10 cellular contexts compared by ENCODE assay signal in genomic region chr16:50093607-50094570, GRCh38. TPM values are rescaled to one million over a fixed set of nuclear protein-coding genes. Genes with fewer than 3 reads are reported as not detected.
DNase-seq lines count a peak whose midpoint lies in the region; ATAC-seq and TF ChIP-seq lines count a peak whose summit lies in the region.
"Had no signal": no experiment of that assay in that cellular context is flagged by ENCODE, and none has a peak within 500 bp of the region (broad histone marks: within the 10 kb centered on the region; RNA-seq: fewer than 3 reads in every experiment).

No MANE protein-coding gene starts in this region.

- POLR2A ChIA-PET in A673 (lab: Charles Lee; ENCODE audit: low non-redundant PET), result no interaction called here

- H3K4me1 Mint-ChIP-seq in dendritic cell treated with granulocyte-macrophage colony-stimulating factor and Interleukin-4, amounts not matched to agents 40 ng/mL and 50 ng/mL, for 4 days (ENCODE audit: low read depth), result peaks cover 12% of the 10 kb centered on the region

- ATAC-seq in GM18498 (IDR thresholded peaks at IDR 0.05; ENCODE audit: unreplicated experiment), result no peak

- H3K36me3 Mint-ChIP-seq in dendritic cell treated with granulocyte-macrophage colony-stimulating factor and Interleukin-4, amounts not matched to agents 40 ng/mL and 50 ng/mL, for 4 days (ENCODE audit: low read depth), result peaks cover 49% of the 10 kb centered on the region

- TF ChIP-seq CTCF in A673 (conservative IDR thresholded peaks at IDR 0.05; ENCODE audit: low read depth, low read length) (no peak), HL-60 (IDR thresholded peaks at IDR 0.05; ENCODE audit: insufficient read depth, low read length) (no peak)

- CTCF ChIA-PET in A673 (lab: Charles Lee), result no interaction called here

- DNase-seq in A673 (ENCODE audit: low spot score), result peak; percentile 71
- DNase-seq in HL-60 (ENCODE audit: low read depth in 1 of 2, low spot score in 1 of 2), result peak; percentile 66 to 91
- DNase-seq in HCEC 1CT, result no peak
- no peak for DNase-seq in NCI-H510A treated with DMSO at 0.1 percent for 48 hours (lab: John Stamatoyannopoulos, UW)
- no peak for DNase-seq in stimulated activated naive CD4-positive, alpha-beta T cell (lab: John Stamatoyannopoulos, UW)
- DNase-seq: DND-41, NCI-H187 had no signal

- H3K27ac Mint-ChIP-seq in dendritic cell treated with granulocyte-macrophage colony-stimulating factor and Interleukin-4, amounts not matched to agents 40 ng/mL and 50 ng/mL, for 4 days, result peak overlapping the region; percentile 87

- no peaks in the 10 kb centered on the region for H3K9me3 ChIP-seq in A673 (ENCODE audit: low read depth, low read length, poor library complexity, severe bottlenecking)
- no peaks in the 10 kb centered on the region for H3K9me3 ChIP-seq in mucosa of rectum (ENCODE audit: control insufficient read depth in 2 of 2, low read length in 2 of 2)

- H3K4me3 ChIP-seq in A673 (ENCODE audit: low read depth, low read length, poor library complexity, severe bottlenecking) (no peak overlapping the region), HL-60 (replicated peaks; ENCODE audit: insufficient read depth, low read length) (no peak overlapping the region), mucosa of rectum (ENCODE audit: low read length in 2 of 2) (no peak overlapping the region)

- BruUV-seq in A673 (replicated peaks; lab: Mats Ljungman, UMichigan), result no TSS peak

- H3K4me1 ChIP-seq in A673 (ENCODE audit: insufficient read depth, low read length, poor library complexity, severe bottlenecking) (no peaks in the 10 kb centered on the region), mucosa of rectum (ENCODE audit: control insufficient read depth in 2 of 2, insufficient read depth in 2 of 2, low read length in 2 of 2) (no peaks in the 10 kb centered on the region)

- no peaks in the 10 kb centered on the region for H3K27me3 ChIP-seq in A673 (replicated peaks; ENCODE audit: insufficient read depth, low read depth, low read length, poor library complexity)
- H3K27me3 ChIP-seq in HL-60 (ENCODE audit: insufficient read depth, poor library complexity, severe bottlenecking), result no peaks in the 10 kb centered on the region
- H3K27me3 ChIP-seq in mucosa of rectum (ENCODE audit: control insufficient read depth in 2 of 2, insufficient read depth in 2 of 2, low read length in 2 of 2), result no peaks in the 10 kb centered on the region

- H3K27ac ChIP-seq in A673 (ENCODE audit: low read depth, low read length, poor library complexity, severe bottlenecking) (peak overlapping the region; percentile 9), HL-60 (replicated peaks) (peak overlapping the region; percentile 71), mucosa of rectum (ENCODE audit: low read depth in 2 of 2, low read length in 2 of 2) (peak overlapping the region; percentile 11 to 27)

- H3K27me3 Mint-ChIP-seq in dendritic cell treated with granulocyte-macrophage colony-stimulating factor and Interleukin-4, amounts not matched to agents 40 ng/mL and 50 ng/mL, for 4 days, result no peaks in the 10 kb centered on the region

- no peaks in the 10 kb centered on the region for H3K9me3 Mint-ChIP-seq in dendritic cell treated with granulocyte-macrophage colony-stimulating factor and Interleukin-4, amounts not matched to agents 40 ng/mL and 50 ng/mL, for 4 days

- H3K4me3 Mint-ChIP-seq in dendritic cell treated with granulocyte-macrophage colony-stimulating factor and Interleukin-4, amounts not matched to agents 40 ng/mL and 50 ng/mL, for 4 days, result peak overlapping the region; percentile 39

- intact Hi-C loops in A673 (cut with micrococcal nuclease; ENCODE audit: unreplicated experiment), result no loop called here
- intact Hi-C loops in dendritic cell treated with granulocyte-macrophage colony-stimulating factor and Interleukin-4, amounts not matched to agents 40 ng/mL and 50 ng/mL, for 4 days (cut with micrococcal nuclease), result loop anchor here (2.0 kb wide), 1 partner anchor 27 kb away; no protein-coding TSS in a partner anchor

- H3K9ac ChIP-seq in mucosa of rectum (ENCODE audit: low read depth in 1 of 2, low read length in 2 of 2), result no peak overlapping the region

- H3K36me3 ChIP-seq in A673 (ENCODE audit: insufficient read depth, low read length, poor library complexity, severe bottlenecking) (peaks cover 11% of the 10 kb centered on the region), mucosa of rectum (ENCODE audit: control insufficient read depth in 2 of 2, insufficient read depth in 2 of 2, low read length in 2 of 2) (peaks cover 6 to 12% of the 10 kb centered on the region in 2 donors)

RNA-seq across cellular contexts. Expression of gene HEATR3, which starts 28.1 kb away (rescaled TPM):
- 29.4 and 41.8 TPM in 2 replicates for total RNA-seq in A673 (2021)

RNA-seq across cellular contexts. Expression of gene TENT4B, which starts 59.2 kb away (rescaled TPM):
- 16.8 and 18.3 TPM in 2 replicates for total RNA-seq in A673 (2021)

Comparison
In these comparisons a context has a peak if more than half of its experiments do, and no peak if none do; other contexts are left out.
1. DNase-seq: peak in A673 (single experiment) and HL-60 (2 of 2); none in HCEC 1CT (single experiment), NCI-H510A treated with DMSO at 0.1 percent for 48 hours (single experiment) and stimulated activated naive CD4-positive, alpha-beta T cell (0 of 6).
2. H3K27ac ChIP-seq: peak in every context shown above with its lines; median percentile 71 in HL-60; 19 in mucosa of rectum; 9 in A673.